ENCODE assay signal across 1 cellular context in genomic region chr3:27483117-27484001, GRCh38.
TF ChIP-seq lines count a peak whose summit lies in the region.

No MANE protein-coding gene starts in this region.

TF ChIP-seq in GM12878, 131 proteins besides CTCF, POLR2A, EP300 and RAD21 (continued from another document):
- 0 out of 3 replicates have a peak, but pooled peaks have one; percentile 32 for TF ChIP-seq POU2F2 (IDR thresholded peaks at IDR 0.05; ENCODE audit: borderline replicate concordance, low read depth, low read length)
- no peak for TF ChIP-seq E4F1 (IDR thresholded peaks at IDR 0.05; ENCODE audit: borderline replicate concordance, partially characterized antibody)
- TF ChIP-seq ZSCAN29 (IDR thresholded peaks at IDR 0.05) = peak; percentile 67; the same call in 1 of the 2 replicates
- peak; percentile 39; the same call in 1 of the 2 replicates for TF ChIP-seq RELB (IDR thresholded peaks at IDR 0.05; ENCODE audit: low read depth)
- TF ChIP-seq EED (IDR thresholded peaks at IDR 0.05; ENCODE audit: low read depth) = 0 out of 2 replicates have a peak, but pooled peaks have one; percentile 18
- TF ChIP-seq BHLHE40 (IDR thresholded peaks at IDR 0.05; ENCODE audit: borderline replicate concordance in 1 of 2, low read depth in 2 of 2, low read length in 1 of 2) = peak in 1 of 2 experiments; percentile 14; a peak in 1 of 4 replicates
- peak; percentile 16; the same call in 1 of the 2 replicates for TF ChIP-seq BACH1 (IDR thresholded peaks at IDR 0.05; ENCODE audit: borderline replicate concordance)
- TF ChIP-seq CHD4 (IDR thresholded peaks at IDR 0.05) = no peak
- TF ChIP-seq MAX (IDR thresholded peaks at IDR 0.05; ENCODE audit: low read depth, low read length) = peak; percentile 54
TF ChIP-seq in GM12878: peak in this region for 20.
